ENCODE assay signal across 13 cellular contexts in genomic region chr12:45660330-45660729, GRCh38.
A peak's percentile ranks its signal among the peaks of the same experiment; 100 is the strongest.
DNase-seq lines count a peak whose midpoint lies in the region; TF ChIP-seq lines count a peak whose summit lies in the region.
"Had no signal": no experiment of that assay in that cellular context is flagged by ENCODE, and none has a peak within 500 bp of the region (broad histone marks: within the 10 kb centered on the region; RNA-seq: fewer than 3 reads in every experiment).

No MANE protein-coding gene starts in this region.

- no peaks in the 10 kb centered on the region for H3K4me1 ChIP-seq in PC-9 (replicated peaks; ENCODE audit: insufficient read depth)
- peaks cover 0 to 3% of the 10 kb centered on the region in 2 experiments for H3K4me1 ChIP-seq in trophoblast cell (ENCODE audit: control insufficient read depth in 1 of 2, insufficient read depth in 2 of 2, low read length in 2 of 2)
- peaks cover 0 to 7% (median 0%) of the 10 kb centered on the region in 6 donors for H3K4me1 ChIP-seq in spleen

- no peaks in the 10 kb centered on the region for H3K36me3 ChIP-seq in PC-9 (ENCODE audit: low read depth)
- no peaks in the 10 kb centered on the region for H3K36me3 ChIP-seq in trophoblast cell (ENCODE audit: control insufficient read depth in 1 of 2, insufficient read depth in 2 of 2, low read length in 2 of 2)
- no peaks in the 10 kb centered on the region for H3K36me3 ChIP-seq in spleen
- H3K36me3 ChIP-seq: neutrophil had no signal

- TF ChIP-seq CTCF in PC-9 (conservative IDR thresholded peaks at IDR 0.05) (no peak), epithelial cell of esophagus (IDR thresholded peaks at IDR 0.05; ENCODE audit: insufficient read depth, low read depth, low read length, missing control alignments) (no peak), spleen (IDR thresholded peaks at IDR 0.05 in 8 of 11, conservative IDR thresholded peaks at IDR 0.05 in 3 of 11) (no peak)

- no CpG with 5 or more reads among the region's 2 CpGs for WGBS in trophoblast cell (ENCODE audit: extremely low coverage, insufficient coverage, insufficient read length)
- 27 to 69% (median 53%) methylated on average over 2 of the region's 2 CpGs for WGBS in spleen, 5 donors

- H3K4me2 ChIP-seq in PC-9: no peak overlapping the region
- H3K4me2 ChIP-seq in trophoblast cell (ENCODE audit: low read length): no peak overlapping the region

- H2AFZ ChIP-seq in PC-9: no peak overlapping the region
- H2AFZ ChIP-seq in trophoblast cell (ENCODE audit: insufficient read depth, low read length, poor library complexity): no peak overlapping the region

- no peak overlapping the region for H2AK5ac ChIP-seq in trophoblast cell (ENCODE audit: low read length)

- no peaks in the 10 kb centered on the region for H3F3A ChIP-seq in PC-9 (ENCODE audit: insufficient read depth, low read depth)

- H3K4ac ChIP-seq in trophoblast cell (ENCODE audit: low read depth, low read length): no peak overlapping the region

- DNase-seq in DMS 273 (lab: John Stamatoyannopoulos, UW; ENCODE audit: unreplicated experiment): peak; percentile 48
- no peak for DNase-seq in DMS 273 treated with DMSO at 0.1 percent for 48 hours (lab: John Stamatoyannopoulos, UW)
- peak; percentile 36 to 40 for DNase-seq in PC-9
- DNase-seq in epithelial cell of esophagus (ENCODE audit: low read depth): peak; percentile 85
- peak; percentile 35 to 41 for DNase-seq in trophoblast cell
- DNase-seq in activated gamma-delta T cell (lab: John Stamatoyannopoulos, UW): no peak
- DNase-seq in NCI-H1930 (lab: John Stamatoyannopoulos, UW): no peak
- no peak for DNase-seq in spleen
- DNase-seq: activated naive CD4-positive, alpha-beta T cell treated with anti-CD3 and anti-CD28 coated beads for 36 hours; dorsolateral prefrontal cortex; NCI-H2081 treated with DMSO at 0.1 percent for 48 hours had no signal

- H2BK120ac ChIP-seq in trophoblast cell (ENCODE audit: insufficient read depth, low read length, poor library complexity): no peak overlapping the region

- H3K4me3 ChIP-seq in PC-9 (no peak overlapping the region), epithelial cell of esophagus (ENCODE audit: low read length) (no peak overlapping the region), trophoblast cell (ENCODE audit: low read depth, low read length) (no peak overlapping the region), spleen (no peak overlapping the region)
- H3K4me3 ChIP-seq: dorsolateral prefrontal cortex had no signal

- H3K18ac ChIP-seq in trophoblast cell (ENCODE audit: low read length): no peak overlapping the region

- CTCF ChIA-PET in PC-9 (lab: Charles Lee): no interaction called here

- H3K79me2 ChIP-seq in PC-9 (ENCODE audit: low read depth) (no peaks in the 10 kb centered on the region), trophoblast cell (ENCODE audit: control insufficient read depth, insufficient read depth, low read length, poor library complexity) (no peaks in the 10 kb centered on the region)

- no peak overlapping the region for H4K91ac ChIP-seq in trophoblast cell (ENCODE audit: low read depth, low read length)

- H3K9me3 ChIP-seq in PC-9 (ENCODE audit: insufficient read depth, low read depth) (0 out of 2 replicates have a peak, but pooled peaks cover 3% of the 10 kb centered on the region), trophoblast cell (ENCODE audit: insufficient read depth, low read depth, low read length) (no peaks in the 10 kb centered on the region), spleen (no peaks in the 10 kb centered on the region)
- H3K9me3 ChIP-seq: neutrophil had no signal

- no peak overlapping the region for H3K14ac ChIP-seq in trophoblast cell (ENCODE audit: low read length)

- intact Hi-C loops in PC-9 (cut with micrococcal nuclease; ENCODE audit: unreplicated experiment) (no loop called here), spleen (cut with DNase I; ENCODE audit: low total_unique reads) (no loop called here)

- no peak overlapping the region for H4K8ac ChIP-seq in trophoblast cell (ENCODE audit: low read depth, low read length)

- H3K27ac ChIP-seq in PC-9 (no peak overlapping the region), trophoblast cell (ENCODE audit: low read depth, low read length) (no peak overlapping the region), spleen (no peak overlapping the region)
- H3K27ac ChIP-seq: 22Rv1, dorsolateral prefrontal cortex, neutrophil had no signal

- no peak overlapping the region for H2BK12ac ChIP-seq in trophoblast cell (ENCODE audit: low read length)

- POLR2A ChIA-PET in PC-9 (lab: Charles Lee; ENCODE audit: unreplicated experiment): no interaction called here

- no peak overlapping the region for H3K23ac ChIP-seq in trophoblast cell (ENCODE audit: low read length)

- BruUV-seq in PC-9 (replicated peaks; lab: Mats Ljungman, UMichigan): no TSS peak

- no peaks in the 10 kb centered on the region for H3K27me3 ChIP-seq in PC-9 (ENCODE audit: insufficient read depth, low read depth)
- no peaks in the 10 kb centered on the region for H3K27me3 ChIP-seq in trophoblast cell (ENCODE audit: insufficient read depth, low read length)
- no peaks in the 10 kb centered on the region for H3K27me3 ChIP-seq in spleen (replicated peaks in 1 of 7)
- H3K27me3 ChIP-seq: dorsolateral prefrontal cortex had no signal

- no peaks in the 10 kb centered on the region for H3K79me1 ChIP-seq in trophoblast cell (ENCODE audit: low read length)

- no peak overlapping the region for H4K12ac ChIP-seq in trophoblast cell (ENCODE audit: low read depth, low read length)

- no peak overlapping the region for H2BK5ac ChIP-seq in trophoblast cell (ENCODE audit: low read depth, low read length, poor library complexity)

- H4K20me1 ChIP-seq in PC-9 (ENCODE audit: insufficient read depth): no peaks in the 10 kb centered on the region

- no peak for TF ChIP-seq POLR2A in spleen (IDR thresholded peaks at IDR 0.05)

- H3K9ac ChIP-seq in trophoblast cell (ENCODE audit: low read length): no peak overlapping the region

- no peaks in the 10 kb centered on the region for H3K9me2 ChIP-seq in PC-9 (ENCODE audit: insufficient read depth)

Comparison
In these comparisons a context has a peak if more than half of its experiments do, and no peak if none do; other contexts are left out.
1. DNase-seq: peak in DMS 273 (single experiment), PC-9 (2 of 2), epithelial cell of esophagus (single experiment) and trophoblast cell (2 of 2); none in DMS 273 treated with DMSO at 0.1 percent for 48 hours (single experiment), activated gamma-delta T cell (single experiment), NCI-H1930 (0 of 2) and spleen (single experiment).